In the genomic region with DNA sequence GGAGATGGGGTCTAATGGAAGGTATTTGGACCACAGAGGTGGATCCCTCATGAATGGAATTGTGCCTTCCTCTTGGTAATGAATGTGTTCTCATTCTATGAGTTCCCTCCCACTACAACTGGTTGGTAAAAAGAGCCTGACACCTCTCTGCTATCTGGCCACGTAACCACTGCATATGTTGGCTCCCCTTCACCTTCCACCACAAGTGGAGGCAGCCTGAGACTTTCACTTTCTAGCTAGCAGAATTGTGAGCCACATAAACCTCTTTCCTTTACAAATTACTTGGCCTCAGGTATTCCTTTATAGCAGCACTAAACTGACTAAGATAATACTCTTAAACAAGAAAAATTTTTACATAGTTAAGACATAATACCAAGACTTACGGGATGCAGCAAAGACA, we compare ENCODE assay signal across 9 cellular contexts.
A peak's percentile ranks its signal among the peaks of the same experiment; 100 is the strongest.
DNase-seq lines count a peak whose midpoint lies in the region; ATAC-seq and TF ChIP-seq lines count a peak whose summit lies in the region.
"Had no signal": no experiment of that assay in that cellular context is flagged by ENCODE, and none has a peak within 500 bp of the region (broad histone marks: within the 10 kb centered on the region; RNA-seq: fewer than 3 reads in every experiment).

No MANE protein-coding gene starts in this region.

- peak; percentile 96 for ATAC-seq in GM19023 (IDR thresholded peaks at IDR 0.05; ENCODE audit: unreplicated experiment)
- peak; percentile 99 for ATAC-seq in HG02885 (IDR thresholded peaks at IDR 0.05; ENCODE audit: poor library complexity, unreplicated experiment)

- peak; percentile 69 for DNase-seq in activated CD4-positive, alpha-beta T cell treated with anti-CD3 and anti-CD28 coated beads, Interleukin-2, amount 10 ng/mL, durations not matched to agents 7 days and 5 days
- DNase-seq in nephron progenitor cell: no peak
- DNase-seq in H4 (ENCODE audit: low spot score): no peak
- no peak for DNase-seq in NCI-H82 (lab: John Stamatoyannopoulos, UW)
- DNase-seq in NCI-H510A (lab: John Stamatoyannopoulos, UW): no peak
- no peak for DNase-seq in mesothelial cell of epicardium (ENCODE audit: low spot score in 2 of 2, unreplicated experiment in 2 of 2)
- DNase-seq: heart right ventricle had no signal

- CTCF ChIA-PET in activated CD4-positive, alpha-beta T cell treated with anti-CD3 and anti-CD28 coated beads, Interleukin-2, amount 10 ng/mL, durations not matched to agents 7 days and 5 days (lab: Charles Lee): no interaction called here

- POLR2A ChIA-PET in activated CD4-positive, alpha-beta T cell treated with anti-CD3 and anti-CD28 coated beads, Interleukin-2, amount 10 ng/mL, durations not matched to agents 7 days and 5 days (lab: Charles Lee): no interaction called here

- no peaks in the 10 kb centered on the region for H3K9me3 Mint-ChIP-seq in activated CD4-positive, alpha-beta T cell treated with anti-CD3 and anti-CD28 coated beads, Interleukin-2, amount 10 ng/mL, durations not matched to agents 7 days and 5 days
- H3K9me3 Mint-ChIP-seq in nephron progenitor cell (peaks cover 6% of the 10 kb centered on the region), mesothelial cell of epicardium (peaks cover 5% of the 10 kb centered on the region)

- peak overlapping the region; percentile 82 for H3K27ac Mint-ChIP-seq in activated CD4-positive, alpha-beta T cell treated with anti-CD3 and anti-CD28 coated beads, Interleukin-2, amount 10 ng/mL, durations not matched to agents 7 days and 5 days
- H3K27ac Mint-ChIP-seq in nephron progenitor cell (peak overlapping the region; percentile 16), mesothelial cell of epicardium (no peak overlapping the region)

- H3K27me3 Mint-ChIP-seq in activated CD4-positive, alpha-beta T cell treated with anti-CD3 and anti-CD28 coated beads, Interleukin-2, amount 10 ng/mL, durations not matched to agents 7 days and 5 days: no peaks in the 10 kb centered on the region
- H3K27me3 Mint-ChIP-seq in nephron progenitor cell (ENCODE audit: low read depth, poor library complexity) (no peaks in the 10 kb centered on the region), mesothelial cell of epicardium (ENCODE audit: low read depth) (no peaks in the 10 kb centered on the region)

- H3K36me3 Mint-ChIP-seq in activated CD4-positive, alpha-beta T cell treated with anti-CD3 and anti-CD28 coated beads, Interleukin-2, amount 10 ng/mL, durations not matched to agents 7 days and 5 days (ENCODE audit: low read depth): peaks cover 8% of the 10 kb centered on the region
- H3K36me3 Mint-ChIP-seq in nephron progenitor cell (ENCODE audit: low read depth) (peaks cover 38% of the 10 kb centered on the region), mesothelial cell of epicardium (peaks cover 7% of the 10 kb centered on the region)

- TF ChIP-seq CTCF in nephron progenitor cell (IDR thresholded peaks at IDR 0.05) (no peak), mesothelial cell of epicardium (IDR thresholded peaks at IDR 0.05; ENCODE audit: unreplicated experiment) (no peak)

- peaks cover 22% of the 10 kb centered on the region for H3K4me1 Mint-ChIP-seq in activated CD4-positive, alpha-beta T cell treated with anti-CD3 and anti-CD28 coated beads, Interleukin-2, amount 10 ng/mL, durations not matched to agents 7 days and 5 days
- peaks cover 5% of the 10 kb centered on the region for H3K4me1 Mint-ChIP-seq in nephron progenitor cell
- peaks cover 11% of the 10 kb centered on the region for H3K4me1 Mint-ChIP-seq in mesothelial cell of epicardium

- H3K4me3 Mint-ChIP-seq in activated CD4-positive, alpha-beta T cell treated with anti-CD3 and anti-CD28 coated beads, Interleukin-2, amount 10 ng/mL, durations not matched to agents 7 days and 5 days: peak overlapping the region; percentile 53
- H3K4me3 Mint-ChIP-seq in nephron progenitor cell: no peak overlapping the region
- H3K4me3 Mint-ChIP-seq in mesothelial cell of epicardium: no peak overlapping the region
